ENCODE assay signal across 20 cellular contexts in genomic region chr16:55151901-55152300, GRCh38.
A peak's percentile ranks its signal among the peaks of the same experiment; 100 is the strongest.
DNase-seq lines count a peak whose midpoint lies in the region; ATAC-seq and TF ChIP-seq lines count a peak whose summit lies in the region.
"Had no signal": no experiment of that assay in that cellular context is flagged by ENCODE, and none has a peak within 500 bp of the region (broad histone marks: within the 10 kb centered on the region; RNA-seq: fewer than 3 reads in every experiment).

No MANE protein-coding gene starts in this region.

- WGBS in smooth muscle cell (ENCODE audit: low lambda C conversion rate), result 59% methylated on average over 3 of the region's 3 CpGs
- WGBS in suprapubic skin, result 18% methylated on average over 3 of the region's 3 CpGs

- H3K36me3 Mint-ChIP-seq in stimulated activated memory B cell treated with anti-CD40 and anti-IgM and Interleukin-4, amounts not matched to agents 10 μg/mL and 1 μg/mL and 100 μg/mL, for 72 hours, result no peaks in the 10 kb centered on the region
- no peaks in the 10 kb centered on the region for H3K36me3 Mint-ChIP-seq in activated naive CD4-positive, alpha-beta T cell treated with anti-CD3 and anti-CD28 coated beads, Interleukin-2, amount 10 ng/mL, durations not matched to agents 7 days and 5 days
- H3K36me3 Mint-ChIP-seq: CD4-positive, CD25-positive, alpha-beta regulatory T cell; CD8-positive, alpha-beta T cell had no signal

- no peak overlapping the region for H2AFZ ChIP-seq in smooth muscle cell (ENCODE audit: low read depth)

- H3K9ac ChIP-seq in smooth muscle cell (ENCODE audit: low read depth), result no peak overlapping the region
- H3K9ac ChIP-seq: BLaER1 had no signal

- H3K4me1 ChIP-seq in smooth muscle cell (ENCODE audit: low read depth) (no peaks in the 10 kb centered on the region), suprapubic skin (no peaks in the 10 kb centered on the region)
- H3K4me1 ChIP-seq: Caco-2 had no signal

- peaks cover 6% of the 10 kb centered on the region for H3F3A ChIP-seq in smooth muscle cell (ENCODE audit: low read depth)

- no peaks in the 10 kb centered on the region for H3K79me2 ChIP-seq in smooth muscle cell (ENCODE audit: low read depth)

- H3K4me2 ChIP-seq in smooth muscle cell, result no peak overlapping the region
- H3K4me2 ChIP-seq: BLaER1 had no signal

- H3K27ac ChIP-seq in KOPT-K1 (ENCODE audit: low read depth, low read length, poor library complexity, severe bottlenecking), result peak overlapping the region; percentile 8
- no peak overlapping the region for H3K27ac ChIP-seq in smooth muscle cell (ENCODE audit: low read depth)
- H3K27ac ChIP-seq in suprapubic skin, result no peak overlapping the region
- H3K27ac ChIP-seq: BLaER1, C4-2B had no signal

- TF ChIP-seq CTCF in smooth muscle cell (IDR thresholded peaks at IDR 0.05; ENCODE audit: borderline replicate concordance, insufficient read depth, poor library complexity, severe bottlenecking) (no peak), suprapubic skin (IDR thresholded peaks at IDR 0.05) (no peak)

- no peak overlapping the region for H3K4me3 Mint-ChIP-seq in stimulated activated memory B cell treated with anti-CD40 and anti-IgM and Interleukin-4, amounts not matched to agents 10 μg/mL and 1 μg/mL and 100 μg/mL, for 72 hours
- no peak overlapping the region for H3K4me3 Mint-ChIP-seq in activated naive CD4-positive, alpha-beta T cell treated with anti-CD3 and anti-CD28 coated beads, Interleukin-2, amount 10 ng/mL, durations not matched to agents 7 days and 5 days
- H3K4me3 Mint-ChIP-seq: CD4-positive, CD25-positive, alpha-beta regulatory T cell; CD8-positive, alpha-beta T cell had no signal

- no peaks in the 10 kb centered on the region for H3K9me3 ChIP-seq in KOPT-K1 (ENCODE audit: insufficient read depth, low read length, poor library complexity, severe bottlenecking)
- no peaks in the 10 kb centered on the region for H3K9me3 ChIP-seq in smooth muscle cell (replicated peaks; ENCODE audit: low read depth)
- H3K9me3 ChIP-seq in suprapubic skin, result no peaks in the 10 kb centered on the region
- H3K9me3 ChIP-seq: Caco-2 had no signal

- H3K4me1 Mint-ChIP-seq in stimulated activated memory B cell treated with anti-CD40 and anti-IgM and Interleukin-4, amounts not matched to agents 10 μg/mL and 1 μg/mL and 100 μg/mL, for 72 hours, result no peaks in the 10 kb centered on the region
- H3K4me1 Mint-ChIP-seq in activated naive CD4-positive, alpha-beta T cell treated with anti-CD3 and anti-CD28 coated beads, Interleukin-2, amount 10 ng/mL, durations not matched to agents 7 days and 5 days, result no peaks in the 10 kb centered on the region
- H3K4me1 Mint-ChIP-seq: CD4-positive, CD25-positive, alpha-beta regulatory T cell had no signal

- peaks cover 2% of the 10 kb centered on the region for H3K27me3 ChIP-seq in smooth muscle cell (ENCODE audit: low read depth)
- H3K27me3 ChIP-seq in suprapubic skin, result no peaks in the 10 kb centered on the region
- H3K27me3 ChIP-seq: BLaER1 had no signal

- H3K27ac Mint-ChIP-seq in stimulated activated memory B cell treated with anti-CD40 and anti-IgM and Interleukin-4, amounts not matched to agents 10 μg/mL and 1 μg/mL and 100 μg/mL, for 72 hours, result no peak overlapping the region
- H3K27ac Mint-ChIP-seq in activated naive CD4-positive, alpha-beta T cell treated with anti-CD3 and anti-CD28 coated beads, Interleukin-2, amount 10 ng/mL, durations not matched to agents 7 days and 5 days, result no peak overlapping the region
- H3K27ac Mint-ChIP-seq: CD4-positive, CD25-positive, alpha-beta regulatory T cell; CD8-positive, alpha-beta T cell had no signal

- no peak overlapping the region for H3K4me3 ChIP-seq in smooth muscle cell
- H3K4me3 ChIP-seq in suprapubic skin, result no peak overlapping the region
- H3K4me3 ChIP-seq: BLaER1 had no signal

- TF ChIP-seq POLR2A in suprapubic skin (IDR thresholded peaks at IDR 0.05), result no peak

- no peaks in the 10 kb centered on the region for H3K9me3 Mint-ChIP-seq in stimulated activated memory B cell treated with anti-CD40 and anti-IgM and Interleukin-4, amounts not matched to agents 10 μg/mL and 1 μg/mL and 100 μg/mL, for 72 hours
- H3K9me3 Mint-ChIP-seq in activated naive CD4-positive, alpha-beta T cell treated with anti-CD3 and anti-CD28 coated beads, Interleukin-2, amount 10 ng/mL, durations not matched to agents 7 days and 5 days, result no peaks in the 10 kb centered on the region
- H3K9me3 Mint-ChIP-seq: CD8-positive, alpha-beta T cell had no signal

- no peaks in the 10 kb centered on the region for H3K27me3 Mint-ChIP-seq in stimulated activated memory B cell treated with anti-CD40 and anti-IgM and Interleukin-4, amounts not matched to agents 10 μg/mL and 1 μg/mL and 100 μg/mL, for 72 hours
- no peaks in the 10 kb centered on the region for H3K27me3 Mint-ChIP-seq in activated naive CD4-positive, alpha-beta T cell treated with anti-CD3 and anti-CD28 coated beads, Interleukin-2, amount 10 ng/mL, durations not matched to agents 7 days and 5 days
- H3K27me3 Mint-ChIP-seq: CD4-positive, CD25-positive, alpha-beta regulatory T cell had no signal

- TF ChIP-seq EP300 in suprapubic skin (IDR thresholded peaks at IDR 0.05), result no peak

- H4K20me1 ChIP-seq in smooth muscle cell (ENCODE audit: low read depth), result no peaks in the 10 kb centered on the region
- H4K20me1 ChIP-seq: BLaER1 had no signal

- CTCF ChIA-PET in activated naive CD4-positive, alpha-beta T cell treated with anti-CD3 and anti-CD28 coated beads, Interleukin-2, amount 10 ng/mL, durations not matched to agents 7 days and 5 days (lab: Charles Lee), result no interaction called here

- ATAC-seq in stimulated activated memory B cell treated with anti-CD40 and anti-IgM and Interleukin-4, amounts not matched to agents 10 μg/mL and 1 μg/mL and 100 μg/mL, for 72 hours, result peak; percentile 35
- ATAC-seq in HG03469 (IDR thresholded peaks at IDR 0.05; ENCODE audit: unreplicated experiment), result no peak
- ATAC-seq: CD8-positive, alpha-beta T cell had no signal

- DNase-seq in AG20443 (ENCODE audit: low spot score) (peak; percentile 28), fibroblast of peridontal ligament (ENCODE audit: extremely low read depth) (peak; percentile 18), smooth muscle cell (lab: John Stamatoyannopoulos, UW; ENCODE audit: unreplicated experiment) (no peak), suprapubic skin (ENCODE audit: low spot score in 2 of 2) (no peak)
- DNase-seq in activated naive CD4-positive, alpha-beta T cell treated with anti-CD3 and anti-CD28 coated beads, Interleukin-2, amount 10 ng/mL, durations not matched to agents 7 days and 5 days, result no peak
- DNase-seq: Caco-2; CD4-positive, CD25-positive, alpha-beta regulatory T cell; CD8-positive, alpha-beta T cell; DMS 273 treated with DMSO at 0.1 percent for 48 hours; DMS79; EL; GDM1; GOT3; H7; HCEC 1CT had no signal

- H3K36me3 ChIP-seq in KOPT-K1 (ENCODE audit: insufficient read depth, low read length) (no peaks in the 10 kb centered on the region), smooth muscle cell (ENCODE audit: low read depth) (no peaks in the 10 kb centered on the region), suprapubic skin (no peaks in the 10 kb centered on the region)
- H3K36me3 ChIP-seq: BLaER1 had no signal

Comparison
In these comparisons a context has a peak if more than half of its experiments do, and no peak if none do; other contexts are left out.
1. DNase-seq: peak in AG20443 (single experiment) and fibroblast of peridontal ligament (single experiment); none in activated naive CD4-positive, alpha-beta T cell treated with anti-CD3 and anti-CD28 coated beads, Interleukin-2, amount 10 ng/mL, durations not matched to agents 7 days and 5 days (single experiment), smooth muscle cell (single experiment) and suprapubic skin (0 of 2).